Comparison of ENCODE assay signal across 8 cellular contexts in genomic region chr10:93074137-93074596, GRCh38. TPM values are rescaled to one million over a fixed set of nuclear protein-coding genes. Genes with fewer than 3 reads are reported as not detected.
A peak's percentile ranks its signal among the peaks of the same experiment; 100 is the strongest.
DNase-seq lines count a peak whose midpoint lies in the region; TF ChIP-seq lines count a peak whose summit lies in the region.

No MANE protein-coding gene starts in this region.

- CTCF ChIA-PET in AG04449 (lab: Yijun Ruan, JAX), result interaction anchor here (2.0 to 5.4 kb wide), 2 partner anchors 68 to 217 kb away, joined by 7 to 33 read pairs; no protein-coding TSS in a partner anchor
- CTCF ChIA-PET in HEK293 (lab: Yijun Ruan, JAX), result interaction anchor here (0.6 to 3.0 kb wide), 5 partner anchors 66 to 412 kb away, joined by 3 to 10 read pairs (median 3); no protein-coding TSS in a partner anchor

- H3K4me3 ChIP-seq in AG04449 (ENCODE audit: low read depth, low read length), result peak overlapping the region; percentile 15; the same call in 1 of the 2 replicates
- H3K4me3 ChIP-seq in HEK293 (ENCODE audit: low read depth, low read length), result peak overlapping the region; percentile 52
- peak overlapping the region; percentile 22 for H3K4me3 ChIP-seq in WI38 (ENCODE audit: low read depth, low read length)

- TF ChIP-seq CTCF in AG04449 (IDR thresholded peaks at IDR 0.05; ENCODE audit: insufficient read depth, low read length, missing control alignments) (no peak), HEK293 (tag by site-specific recombination; IDR thresholded peaks at IDR 0.05) (peak; percentile 82), WI38 (IDR thresholded peaks at IDR 0.05; ENCODE audit: low read depth, low read length) (no peak)

- no peak overlapping the region; the same call in 1 of the 2 replicates for H3K27ac ChIP-seq in HEK293 (ENCODE audit: extremely low read depth, low read depth, low read length)

- no peaks in the 10 kb centered on the region; the same call in none of the 2 replicates for H3K4me1 ChIP-seq in HEK293 (ENCODE audit: control insufficient read depth, insufficient read depth, low read length)

- H3K36me3 ChIP-seq in HEK293 (ENCODE audit: control insufficient read depth in 2 of 2, insufficient read depth in 1 of 2, low read length in 2 of 2), result no peaks in the 10 kb centered on the region

- no peak for DNase-seq in AG04449 (ENCODE audit: low read depth, low spot score)
- peak; percentile 56 for DNase-seq in left kidney (ENCODE audit: low read depth, low spot score)
- DNase-seq in NK-92 (lab: John Stamatoyannopoulos, UW; ENCODE audit: unreplicated experiment), result no peak
- DNase-seq in NCI-H2196 (lab: John Stamatoyannopoulos, UW; ENCODE audit: unreplicated experiment), result no peak
- no peak for DNase-seq in NCI-H510A (lab: John Stamatoyannopoulos, UW)
- no peak for DNase-seq in mesenteric fat pad (ENCODE audit: low spot score)

- POLR2A ChIA-PET in AG04449 (lab: Yijun Ruan, JAX), result no interaction called here
- POLR2A ChIA-PET in HEK293 (lab: Yijun Ruan, JAX), result no interaction called here

- H3K9me3 ChIP-seq in HEK293 (ENCODE audit: control insufficient read depth, insufficient read depth, low read depth, low read length), result no peaks in the 10 kb centered on the region

TF ChIP-seq in HEK293, 187 proteins besides CTCF, POLR2A, EP300 and RAD21 (continues in another document):
- TF ChIP-seq ZNF513 (tag by site-specific recombination; IDR thresholded peaks at IDR 0.05), result peak; percentile 45
- TF ChIP-seq PRDM4 (tag by site-specific recombination; IDR thresholded peaks at IDR 0.05), result 0 out of 2 replicates have a peak, but pooled peaks have one; percentile 13
- TF ChIP-seq ZBTB26 (tag by site-specific recombination; optimal IDR thresholded peaks at IDR 0.05), result peak; percentile 28
- no peak for TF ChIP-seq ZBTB10 (tag by site-specific recombination; IDR thresholded peaks at IDR 0.05)
- TF ChIP-seq ZNF626 (tag by site-specific recombination; IDR thresholded peaks at IDR 0.05), result no peak
- peak; percentile 42; the same call in 1 of the 2 replicates for TF ChIP-seq ZBTB20 (tag by site-specific recombination; IDR thresholded peaks at IDR 0.05)
- no peak for TF ChIP-seq ZNF830 (tag by site-specific recombination; IDR thresholded peaks at IDR 0.05; ENCODE audit: low read depth)
- TF ChIP-seq ZFP41 (tag by site-specific recombination; IDR thresholded peaks at IDR 0.05; ENCODE audit: borderline replicate concordance), result no peak
- peak; percentile 60 for TF ChIP-seq ZFHX2 (tag by site-specific recombination; conservative IDR thresholded peaks at IDR 0.05)
- TF ChIP-seq ZBTB17 (tag by site-specific recombination; IDR thresholded peaks at IDR 0.05), result 0 out of 2 replicates have a peak, but pooled peaks have one; percentile 25
- no peak for TF ChIP-seq ZNF274 (IDR thresholded peaks at IDR 0.05; ENCODE audit: low read length)
- no peak for TF ChIP-seq ZNF274 (tag by site-specific recombination; IDR thresholded peaks at IDR 0.05; ENCODE audit: borderline replicate concordance)
- TF ChIP-seq ZNF837 (tag by site-specific recombination; IDR thresholded peaks at IDR 0.05), result no peak
- TF ChIP-seq ZNF302 (tag by site-specific recombination; IDR thresholded peaks at IDR 0.05; ENCODE audit: low read depth), result no peak
- TF ChIP-seq ZNF37A (tag by site-specific recombination; IDR thresholded peaks at IDR 0.05), result no peak
- TF ChIP-seq MEIS1 (CRISPR knock-in tag; IDR thresholded peaks at IDR 0.05; ENCODE audit: borderline replicate concordance), result no peak
- TF ChIP-seq ZNF548 (tag by site-specific recombination; IDR thresholded peaks at IDR 0.05), result no peak
- TF ChIP-seq SCRT2 (tag by site-specific recombination; IDR thresholded peaks at IDR 0.05), result no peak
- no peak for TF ChIP-seq SP3 (tag by site-specific recombination; IDR thresholded peaks at IDR 0.05)
- TF ChIP-seq ZBTB44 (tag by site-specific recombination; IDR thresholded peaks at IDR 0.05), result no peak

RNA-seq across cellular contexts. Expression of gene CYP26A1, which starts 0.5 kb away (rescaled TPM):
- total RNA-seq in mesenteric fat pad, result not detected

RNA-seq across cellular contexts. Expression of gene CYP26C1, which starts 13.6 kb away (rescaled TPM):
- total RNA-seq in mesenteric fat pad, result 0.22 TPM
